1 cellular context compared by ENCODE assay signal in genomic region chr13:40164137-40164536, GRCh38.
TF ChIP-seq lines count a peak whose summit lies in the region.

No MANE protein-coding gene starts in this region.

TF ChIP-seq in SK-N-SH, 30 proteins besides CTCF, POLR2A, EP300 and RAD21 (continued from another document):
- no peak for TF ChIP-seq IRF3 (IDR thresholded peaks at IDR 0.05; ENCODE audit: low read depth, low read length)
- no peak for TF ChIP-seq YY1 (IDR thresholded peaks at IDR 0.05; ENCODE audit: low read depth)
